ENCODE assay signal across 18 cellular contexts in genomic region chr12:91377456-91377855, GRCh38.
DNase-seq lines count a peak whose midpoint lies in the region; ATAC-seq and TF ChIP-seq lines count a peak whose summit lies in the region.
"Had no signal": no experiment of that assay in that cellular context is flagged by ENCODE, and none has a peak within 500 bp of the region (broad histone marks: within the 10 kb centered on the region; RNA-seq: fewer than 3 reads in every experiment).

No MANE protein-coding gene starts in this region.

- DNase-seq in DMS114 treated with DMSO at 0.1 percent for 48 hours (lab: John Stamatoyannopoulos, UW; ENCODE audit: unreplicated experiment) (peak; percentile 43), RWPE2 (ENCODE audit: low spot score) (no peak), fibroblast of peridontal ligament (ENCODE audit: extremely low read depth) (peak; percentile 35), trophoblast cell (peak; percentile 1 to 46), COR-L47 (lab: John Stamatoyannopoulos, UW) (no peak), posterior vena cava (ENCODE audit: low spot score) (no peak), CD1c-positive myeloid dendritic cell (ENCODE audit: extremely low spot score) (no peak)
- no peak for DNase-seq in effector memory CD8-positive, alpha-beta T cell
- DNase-seq: AML-193; CD4-positive, alpha-beta memory T cell; EL; HCEC 1CT; MV-4-11; NCI-H1436 treated with DMSO at 0.1 percent for 48 hours; NCI-H345; NCI-H69; PC-3 had no signal

- no peak overlapping the region for H2AK5ac ChIP-seq in trophoblast cell (ENCODE audit: low read length)

- no peak overlapping the region for H2BK120ac ChIP-seq in trophoblast cell (ENCODE audit: insufficient read depth, low read length, poor library complexity)

- no peak overlapping the region for H4K12ac ChIP-seq in trophoblast cell (ENCODE audit: low read depth, low read length)

- H3K14ac ChIP-seq in trophoblast cell (ENCODE audit: low read length): no peak overlapping the region

- TF ChIP-seq CTCF in RWPE2 (IDR thresholded peaks at IDR 0.05; ENCODE audit: poor library complexity, severe bottlenecking): no peak

- no peak overlapping the region for H4K8ac ChIP-seq in trophoblast cell (ENCODE audit: low read depth, low read length)

- H3K27me3 ChIP-seq in RWPE2 (ENCODE audit: insufficient read depth, poor library complexity, severe bottlenecking): no peaks in the 10 kb centered on the region
- H3K27me3 ChIP-seq in trophoblast cell (ENCODE audit: insufficient read depth, low read length): no peaks in the 10 kb centered on the region

- no peak overlapping the region for H2AFZ ChIP-seq in trophoblast cell (ENCODE audit: insufficient read depth, low read length, poor library complexity)

- no peak overlapping the region for H3K23ac ChIP-seq in trophoblast cell (ENCODE audit: low read length)

- H2BK12ac ChIP-seq in trophoblast cell (ENCODE audit: low read length): no peak overlapping the region

- 0 out of 3 replicates have a peak, but pooled peaks have one; percentile 23 for ATAC-seq in RWPE2 (ENCODE audit: low read depth)
- no peak for ATAC-seq in effector memory CD8-positive, alpha-beta T cell (replicated peaks)
- ATAC-seq: PC-3 had no signal

- H3K79me2 ChIP-seq in trophoblast cell (ENCODE audit: control insufficient read depth, insufficient read depth, low read length, poor library complexity): no peaks in the 10 kb centered on the region

- H4K91ac ChIP-seq in trophoblast cell (ENCODE audit: low read depth, low read length): no peak overlapping the region

- H3K4me3 Mint-ChIP-seq in effector memory CD8-positive, alpha-beta T cell: no peak overlapping the region
- H3K4me3 Mint-ChIP-seq: CD4-positive, alpha-beta memory T cell; IgD-negative memory B cell had no signal

- no peaks in the 10 kb centered on the region for H3K4me1 ChIP-seq in RWPE2 (ENCODE audit: insufficient read depth, poor library complexity, severe bottlenecking)
- H3K4me1 ChIP-seq in trophoblast cell (ENCODE audit: control insufficient read depth in 1 of 2, insufficient read depth in 2 of 2, low read length in 2 of 2): no peaks in the 10 kb centered on the region

- H3K4ac ChIP-seq in trophoblast cell (ENCODE audit: low read depth, low read length): no peak overlapping the region

- H3K36me3 Mint-ChIP-seq in effector memory CD8-positive, alpha-beta T cell (ENCODE audit: insufficient read depth): no peaks in the 10 kb centered on the region
- H3K36me3 Mint-ChIP-seq: CD4-positive, alpha-beta memory T cell; IgD-negative memory B cell had no signal

- peaks cover 4% of the 10 kb centered on the region in 2 donors for H3K4me1 Mint-ChIP-seq in effector memory CD8-positive, alpha-beta T cell (ENCODE audit: low read depth in 2 of 2)

- H3K27ac ChIP-seq in RWPE2 (ENCODE audit: poor library complexity, severe bottlenecking): no peak overlapping the region
- H3K27ac ChIP-seq in trophoblast cell (ENCODE audit: low read depth, low read length): no peak overlapping the region

- H3K18ac ChIP-seq in trophoblast cell (ENCODE audit: low read length): no peak overlapping the region

- no peak overlapping the region for H3K9ac ChIP-seq in trophoblast cell (ENCODE audit: low read length)

- H3K27me3 Mint-ChIP-seq in effector memory CD8-positive, alpha-beta T cell: peaks cover 20 to 33% of the 10 kb centered on the region in 2 donors

- no peak overlapping the region for H3K27ac Mint-ChIP-seq in effector memory CD8-positive, alpha-beta T cell
- H3K27ac Mint-ChIP-seq: CD4-positive, alpha-beta memory T cell; IgD-negative memory B cell had no signal

- peaks cover 5% of the 10 kb centered on the region for H3K79me1 ChIP-seq in trophoblast cell (ENCODE audit: low read length)

- no peak overlapping the region for H3K4me2 ChIP-seq in trophoblast cell (ENCODE audit: low read length)

- no CpG with 5 or more reads among the region's 2 CpGs for WGBS in trophoblast cell (ENCODE audit: extremely low coverage, insufficient coverage, insufficient read length)

- H3K9me3 Mint-ChIP-seq in effector memory CD8-positive, alpha-beta T cell: no peaks in the 10 kb centered on the region
- H3K9me3 Mint-ChIP-seq: CD4-positive, alpha-beta memory T cell; IgD-negative memory B cell had no signal

- no peaks in the 10 kb centered on the region for H3K36me3 ChIP-seq in RWPE2 (ENCODE audit: low read depth)
- no peaks in the 10 kb centered on the region for H3K36me3 ChIP-seq in trophoblast cell (ENCODE audit: control insufficient read depth in 1 of 2, insufficient read depth in 2 of 2, low read length in 2 of 2)

- no peak overlapping the region for H2BK5ac ChIP-seq in trophoblast cell (ENCODE audit: low read depth, low read length, poor library complexity)

- intact Hi-C loops in posterior vena cava (cut with DNase I): no loop called here

- no peaks in the 10 kb centered on the region for H3K9me3 ChIP-seq in RWPE2 (ENCODE audit: severe bottlenecking)
- H3K9me3 ChIP-seq in trophoblast cell (ENCODE audit: insufficient read depth, low read depth, low read length): no peaks in the 10 kb centered on the region

- no peak overlapping the region for H3K4me3 ChIP-seq in RWPE2 (ENCODE audit: severe bottlenecking)
- H3K4me3 ChIP-seq in trophoblast cell (ENCODE audit: low read depth, low read length): no peak overlapping the region

Comparison
In these comparisons a context has a peak if more than half of its experiments do, and no peak if none do; other contexts are left out.
1. DNase-seq: peak in DMS114 treated with DMSO at 0.1 percent for 48 hours (single experiment), fibroblast of peridontal ligament (single experiment) and trophoblast cell (2 of 2); none in RWPE2 (single experiment), effector memory CD8-positive, alpha-beta T cell (0 of 3), COR-L47 (single experiment), posterior vena cava (single experiment) and CD1c-positive myeloid dendritic cell (single experiment).